ENCODE assay signal across 14 cellular contexts in the genomic region with DNA sequence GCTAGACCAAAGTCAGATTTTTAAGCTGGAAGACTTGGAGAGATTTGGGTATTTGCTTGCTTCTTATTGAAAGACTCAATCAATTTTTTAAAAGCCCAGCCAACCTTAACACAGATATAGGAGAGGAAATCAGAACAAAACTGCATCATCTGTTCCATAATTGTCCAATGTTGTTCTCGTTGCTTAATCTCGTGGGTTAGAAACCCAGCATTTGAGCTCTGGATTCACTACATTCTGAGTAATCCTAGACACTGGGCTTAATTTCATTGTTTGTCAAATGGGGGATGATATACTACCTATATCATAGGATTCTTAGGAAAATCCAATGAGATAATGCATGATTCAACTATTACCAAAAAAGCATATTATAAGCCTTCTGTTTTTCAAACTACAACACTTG. TPM values are rescaled to one million over a fixed set of nuclear protein-coding genes. Genes with fewer than 3 reads are reported as not detected.
DNase-seq lines count a peak whose midpoint lies in the region; FAIRE-seq and TF ChIP-seq lines count a peak whose summit lies in the region.
"Had no signal": no experiment of that assay in that cellular context is flagged by ENCODE, and none has a peak within 500 bp of the region (broad histone marks: within the 10 kb centered on the region; RNA-seq: fewer than 3 reads in every experiment).

No MANE protein-coding gene starts in this region.

- TF ChIP-seq CTCF in fibroblast of lung (conservative IDR thresholded peaks at IDR 0.05 in 1 of 2, IDR thresholded peaks at IDR 0.05 in 1 of 2; ENCODE audit: low read depth in 1 of 2, low read length in 2 of 2) (no peak), osteoblast (IDR thresholded peaks at IDR 0.05; ENCODE audit: extremely low read depth, low read depth, low read length) (no peak), tibial artery (IDR thresholded peaks at IDR 0.05) (no peak)

- H3K27ac ChIP-seq in fibroblast of lung (ENCODE audit: insufficient read depth, low read length) (peak overlapping the region; percentile 37), osteoblast (ENCODE audit: low read depth, low read length) (peak overlapping the region; percentile 95), tibial artery (peak overlapping the region; percentile 83 to 89)
- H3K27ac ChIP-seq: parathyroid adenoma, WERI-Rb-1 had no signal

- DNase-seq in amniotic epithelial cell (ENCODE audit: low read depth) = peak; percentile 86
- peak; percentile 45 to 55 for DNase-seq in fibroblast of lung (ENCODE audit: low read depth in 2 of 2)
- no peak for DNase-seq in osteoblast (ENCODE audit: insufficient read length, low spot score, missing footprints)
- no peak for DNase-seq in tibial artery
- no peak for DNase-seq in RCC 7860 (ENCODE audit: low spot score)
- no peak for DNase-seq in activated CD4-positive, alpha-beta T cell treated with anti-CD3 and anti-CD28 coated beads for 48 hours
- no peak for DNase-seq in hippocampal formation (lab: John Stamatoyannopoulos, UW)
- DNase-seq: activated CD8-positive, alpha-beta T cell treated with anti-CD3 and anti-CD28 coated beads, Interleukin-2, amount 10 ng/mL, durations not matched to agents 7 days and 5 days; MM.1S; NCI-H187; stimulated activated naive CD4-positive, alpha-beta T cell treated with Interleukin-2 at 50 U/mL for 16 hours; WERI-Rb-1 had no signal

- H3K27me3 ChIP-seq in fibroblast of lung (ENCODE audit: control insufficient read depth, insufficient read depth, low read length) (no peaks in the 10 kb centered on the region), osteoblast (ENCODE audit: insufficient read depth, low read length) (no peaks in the 10 kb centered on the region), tibial artery (no peaks in the 10 kb centered on the region)

- H3K4me1 ChIP-seq in fibroblast of lung (ENCODE audit: control insufficient read depth, extremely low read depth, insufficient read depth, low read length) (peaks cover 17% of the 10 kb centered on the region), osteoblast (ENCODE audit: insufficient read depth, low read length) (peaks cover 83% of the 10 kb centered on the region), tibial artery (peaks cover 0 to 98% (median 51%) of the 10 kb centered on the region in 4 donors)
- H3K4me1 ChIP-seq: parathyroid adenoma had no signal

- H3K9ac ChIP-seq in fibroblast of lung (ENCODE audit: insufficient read depth, low read length) = no peak overlapping the region
- H3K9ac ChIP-seq: parathyroid adenoma had no signal

- H2AFZ ChIP-seq in fibroblast of lung (ENCODE audit: low read length) = no peak overlapping the region
- no peak overlapping the region for H2AFZ ChIP-seq in osteoblast (ENCODE audit: low read length)
- H2AFZ ChIP-seq: parathyroid adenoma had no signal

- no peak overlapping the region for H3K4me3 ChIP-seq in fibroblast of lung (replicated peaks in 1 of 4; ENCODE audit: control extremely low read depth in 1 of 4, insufficient read depth in 1 of 4, low read depth in 3 of 4, low read length in 4 of 4)
- no peak overlapping the region for H3K4me3 ChIP-seq in osteoblast (ENCODE audit: insufficient read depth, low read length)
- H3K4me3 ChIP-seq in tibial artery = peak overlapping the region in 1 of 2 donors; percentile 24

- H3K79me2 ChIP-seq in fibroblast of lung (ENCODE audit: control insufficient read depth, insufficient read depth, low read length) (peaks cover 61% of the 10 kb centered on the region), osteoblast (ENCODE audit: insufficient read depth, low read length) (peaks cover 98% of the 10 kb centered on the region)
- H3K79me2 ChIP-seq: parathyroid adenoma had no signal

- H3K36me3 ChIP-seq in fibroblast of lung (ENCODE audit: control insufficient read depth, insufficient read depth, low read length) (no peaks in the 10 kb centered on the region), osteoblast (ENCODE audit: insufficient read depth, low read length) (peaks cover 51% of the 10 kb centered on the region), tibial artery (no peaks in the 10 kb centered on the region)
- H3K36me3 ChIP-seq: WERI-Rb-1 had no signal

- peak overlapping the region; percentile 21 for H3K4me2 ChIP-seq in fibroblast of lung (ENCODE audit: extremely low read depth, insufficient read depth, low read length)
- H3K4me2 ChIP-seq in osteoblast (ENCODE audit: insufficient read depth, low read length) = peak overlapping the region; percentile 54

- H4K20me1 ChIP-seq in fibroblast of lung (ENCODE audit: control insufficient read depth, extremely low read depth, insufficient read depth, low read length) = no peaks in the 10 kb centered on the region
- peaks cover 36% of the 10 kb centered on the region for H4K20me1 ChIP-seq in osteoblast (ENCODE audit: insufficient read depth, low read length)

- FAIRE-seq in RCC 7860 (lab: Jason Lieb, UNC) = no peak
- FAIRE-seq: HepG2 had no signal

- intact Hi-C loops in tibial artery (cut with DNase I; ENCODE audit: low total_unique reads) = no loop called here

- no peaks in the 10 kb centered on the region for H3K9me3 ChIP-seq in fibroblast of lung (ENCODE audit: control insufficient read depth, insufficient read depth, low read depth, low read length)
- H3K9me3 ChIP-seq in osteoblast (ENCODE audit: low read depth, low read length) = no peaks in the 10 kb centered on the region
- H3K9me3 ChIP-seq in tibial artery = no peaks in the 10 kb centered on the region

RNA-seq across cellular contexts. Expression of gene CALD1, which starts 48.9 kb away (rescaled TPM):
- total RNA-seq in fibroblast of lung = 299 and 343 TPM in 2 replicates
- 377 and 1,187 TPM in 2 replicates for polyA plus RNA-seq in fibroblast of lung
- polyA plus RNA-seq in fibroblast of lung (2012) = 287 and 889 TPM in 2 replicates
- polyA minus RNA-seq in fibroblast of lung (ENCODE audit: low replicate concordance) = 97.5 and 238 TPM in 2 replicates
- 1,075 and 1,123 TPM in 2 replicates for total RNA-seq in osteoblast

Comparison
In these comparisons a context has a peak if more than half of its experiments do, and no peak if none do; other contexts are left out.
1. DNase-seq: peak in amniotic epithelial cell (single experiment) and fibroblast of lung (2 of 2); none in osteoblast (single experiment), tibial artery (0 of 2), RCC 7860 (single experiment), activated CD4-positive, alpha-beta T cell treated with anti-CD3 and anti-CD28 coated beads for 48 hours (single experiment) and hippocampal formation (0 of 2).
2. H3K27ac ChIP-seq: peak in every context shown above with its lines; median percentile 95 in osteoblast; 86 in tibial artery; 37 in fibroblast of lung.